Comparison of ENCODE assay signal across 11 cellular contexts in genomic region chr17:82858376-82859126, GRCh38. TPM values are rescaled to one million over a fixed set of nuclear protein-coding genes. Genes with fewer than 3 reads are reported as not detected.
A peak's percentile ranks its signal among the peaks of the same experiment; 100 is the strongest.
DNase-seq lines count a peak whose midpoint lies in the region; ATAC-seq, FAIRE-seq and TF ChIP-seq lines count a peak whose summit lies in the region.
"Had no signal": no experiment of that assay in that cellular context is flagged by ENCODE, and none has a peak within 500 bp of the region (broad histone marks: within the 10 kb centered on the region; RNA-seq: fewer than 3 reads in every experiment).

No MANE protein-coding gene starts in this region.

- H3K4me2 ChIP-seq in H1 (ENCODE audit: insufficient read depth in 1 of 2, low read depth in 2 of 2, low read length in 2 of 2), result no peak overlapping the region
- H3K4me2 ChIP-seq in skeletal muscle satellite cell (ENCODE audit: low read length), result no peak overlapping the region

- no peak overlapping the region for H3K27ac ChIP-seq in H1 (ENCODE audit: low read depth, low read length)

- POLR2A ChIA-PET in WTC11 (lab: Charles Lee), result no interaction called here
- POLR2A ChIA-PET in H1 (lab: Charles Lee; ENCODE audit: partially characterized antibody), result no interaction called here

- H3K27me3 ChIP-seq in H1 (replicated peaks in 1 of 4; ENCODE audit: control insufficient read depth in 3 of 4, extremely low read depth in 1 of 4, insufficient read depth in 3 of 4, low read length in 3 of 4) (no peaks in the 10 kb centered on the region), skeletal muscle satellite cell (ENCODE audit: control insufficient read depth, insufficient read depth, low read length) (no peaks in the 10 kb centered on the region)
- H3K27me3 ChIP-seq: heart right ventricle had no signal

- H3K79me1 ChIP-seq in H1 (ENCODE audit: low read depth, low read length), result peaks cover 10% of the 10 kb centered on the region

- H3K4me3 ChIP-seq in H1 (ENCODE audit: extremely low read depth in 1 of 4, insufficient read depth in 2 of 4, low read depth in 3 of 4, low read length in 4 of 4), result no peak overlapping the region
- H3K4me3 ChIP-seq in skeletal muscle satellite cell (ENCODE audit: low read length), result no peak overlapping the region
- H3K4me3 ChIP-seq: heart right ventricle had no signal

- no peak for TF ChIP-seq EP300 in H1 (IDR thresholded peaks at IDR 0.05; ENCODE audit: borderline replicate concordance in 1 of 2, low read depth in 2 of 2, low read length in 2 of 2)

- no peak overlapping the region for H4K5ac ChIP-seq in H1 (ENCODE audit: insufficient read length, low read depth, low read length)

- H3K79me2 ChIP-seq in H1 (ENCODE audit: control insufficient read depth in 1 of 2, insufficient read depth in 2 of 2, low read length in 2 of 2), result peaks cover 0 to 9% of the 10 kb centered on the region in 2 experiments; a peak in 1 of 4 replicates

- H2BK12ac ChIP-seq in H1 (ENCODE audit: low read depth, low read length), result no peak overlapping the region

- H3K9me3 ChIP-seq in H1 (ENCODE audit: insufficient read depth in 2 of 2, low read depth in 1 of 2, low read length in 1 of 2), result no peaks in the 10 kb centered on the region
- no peaks in the 10 kb centered on the region for H3K9me3 ChIP-seq in skeletal muscle satellite cell (replicated peaks; ENCODE audit: low read length)
- H3K9me3 ChIP-seq: heart right ventricle had no signal

- no peak overlapping the region for H3K4me3 Mint-ChIP-seq in WTC11

- TF ChIP-seq RAD21 in H1 (IDR thresholded peaks at IDR 0.05 in 1 of 2, conservative IDR thresholded peaks at IDR 0.05 in 1 of 2; ENCODE audit: low read depth in 2 of 2, low read length in 2 of 2), result no peak

- H3K36me3 Mint-ChIP-seq in WTC11, result peaks cover 17% of the 10 kb centered on the region

- no peak overlapping the region for H3K18ac ChIP-seq in H1 (ENCODE audit: extremely low read depth, low read length)

- H3K4ac ChIP-seq in H1 (replicated peaks; ENCODE audit: insufficient read length, low read depth, low read length), result no peak overlapping the region

- H3K4me1 Mint-ChIP-seq in WTC11, result peaks cover 21% of the 10 kb centered on the region

- no peak for TF ChIP-seq POLR2A in H1 (IDR thresholded peaks at IDR 0.05; ENCODE audit: control extremely low read depth in 1 of 2, low read depth in 2 of 2, low read length in 2 of 2)

- peak overlapping the region; percentile 83 for H3K27ac Mint-ChIP-seq in WTC11

- no peak overlapping the region for H3K14ac ChIP-seq in H1 (ENCODE audit: insufficient read length)

- H3K4me1 ChIP-seq in H1 (replicated peaks in 1 of 4; ENCODE audit: control insufficient read depth in 3 of 4, insufficient read depth in 4 of 4, low read length in 3 of 4) (peaks cover 0 to 6% (median 2%) of the 10 kb centered on the region in 4 experiments; a peak in 2 of 7 replicates), skeletal muscle satellite cell (ENCODE audit: control insufficient read depth, insufficient read depth, low read length) (peaks cover 30% of the 10 kb centered on the region)

- no peak for TF ChIP-seq CTCF in WTC11 (IDR thresholded peaks at IDR 0.05)
- TF ChIP-seq CTCF in H1 (IDR thresholded peaks at IDR 0.05; ENCODE audit: control extremely low read depth in 1 of 3, insufficient read depth in 1 of 3, low read depth in 1 of 3, low read length in 3 of 3), result no peak
- no peak for TF ChIP-seq CTCF in GM13976 (IDR thresholded peaks at IDR 0.05; ENCODE audit: borderline replicate concordance, control extremely low read depth, extremely low read depth, insufficient read depth, missing control alignments)

- no peak overlapping the region for H3K23ac ChIP-seq in H1 (ENCODE audit: insufficient read length)

- ATAC-seq in WTC11, result no peak
- ATAC-seq in HG03457 (IDR thresholded peaks at IDR 0.05; ENCODE audit: unreplicated experiment), result no peak

- CTCF ChIA-PET in WTC11 (lab: Charles Lee) (no interaction called here), H1 (lab: Charles Lee; ENCODE audit: partially characterized antibody) (interaction anchor here (0.6 to 1.2 kb wide), 2 partner anchors 13 to 142 kb away, joined by 3 read pairs; partner anchors contain the start of gene FN3KRP)

- no peak overlapping the region for H4K91ac ChIP-seq in H1 (replicated peaks; ENCODE audit: insufficient read length, low read length)

- H3K9ac ChIP-seq in H1 (replicated peaks in 1 of 4; ENCODE audit: extremely low read depth in 1 of 4, low read depth in 3 of 4, low read length in 3 of 4), result 0 out of 7 replicates have a peak overlapping the region, but pooled peaks of 1 of the 4 experiments have one; percentile 13
- peak overlapping the region; percentile 51 for H3K9ac ChIP-seq in skeletal muscle satellite cell (ENCODE audit: low read depth, low read length)

- WGBS in H1 (ENCODE audit: extremely low coverage in 1 of 2, insufficient coverage in 1 of 2, insufficient read length in 1 of 2, insufficient replicate concordance in 2 of 2, low coverage in 1 of 2, low lambda C conversion rate in 2 of 2, missing lambda C conversion rate in 1 of 2), 2 experiments, result 92% methylated on average over 27 of the region's 28 CpGs; no CpG with 5 or more reads in 1 of the 2 experiments

- no peak overlapping the region for H2AK5ac ChIP-seq in H1 (ENCODE audit: low read depth, low read length)

- H3K9me3 Mint-ChIP-seq in WTC11, result no peaks in the 10 kb centered on the region

- no peaks in the 10 kb centered on the region for H3K27me3 Mint-ChIP-seq in WTC11 (ENCODE audit: low read depth)

- no peak overlapping the region for H2BK15ac ChIP-seq in H1 (ENCODE audit: low read length)

- H3K23me2 ChIP-seq in H1 (ENCODE audit: low read depth, low read length), result no peaks in the 10 kb centered on the region

- in situ Hi-C loops in GM13976 (cut with MboI; ENCODE audit: low sequenced_read_pairs, unreplicated experiment), result no loop called here

- FAIRE-seq in GM19239 (lab: Jason Lieb, UNC), result peak; percentile 31
- FAIRE-seq in H1 (lab: Jason Lieb, UNC), result no peak

- H2AFZ ChIP-seq in H1 (ENCODE audit: low read length), result no peak overlapping the region

- H3K56ac ChIP-seq in H1 (replicated peaks; ENCODE audit: insufficient read length, low read depth, low read length), result no peak overlapping the region

- H4K20me1 ChIP-seq in H1 (replicated peaks in 1 of 2; ENCODE audit: control insufficient read depth in 1 of 2, insufficient read depth in 2 of 2, low read length in 2 of 2), result peaks cover 7 to 17% of the 10 kb centered on the region in 2 experiments

- H2BK20ac ChIP-seq in H1 (ENCODE audit: low read length), result no peak overlapping the region

- peak overlapping the region; percentile 21; the same call in 1 of the 2 replicates for H4K8ac ChIP-seq in H1 (ENCODE audit: extremely low read depth, insufficient read depth, low read length)

- H2BK5ac ChIP-seq in H1 (ENCODE audit: low read depth, low read length), result no peak overlapping the region

- DNase-seq in GM19239 (ENCODE audit: insufficient read length, low spot score), result no peak
- no peak for DNase-seq in WTC11 (ENCODE audit: low spot score)
- no peak for DNase-seq in H1 (ENCODE audit: low read depth in 1 of 2, low spot score in 2 of 2)
- no peak for DNase-seq in NOMO-1 treated with DMSO at 0.1 percent for 48 hours (lab: John Stamatoyannopoulos, UW; ENCODE audit: unreplicated experiment)
- DNase-seq in stimulated activated CD4-positive, alpha-beta T cell treated with anti-CD3 and anti-CD28 coated beads, Interleukin-12 subunit alpha, Interleukin-12 subunit beta, amount 100 ng/mL, for 4 hours, result no peak
- DNase-seq in GM13976 (ENCODE audit: low spot score), result no peak
- DNase-seq: heart right ventricle, NCI-H2227 treated with DMSO at 0.1 percent for 48 hours had no signal

- no peak overlapping the region for H2BK120ac ChIP-seq in H1 (replicated peaks; ENCODE audit: low read depth, low read length)

- H3K36me3 ChIP-seq in H1 (ENCODE audit: control insufficient read depth in 2 of 4, insufficient read depth in 4 of 4, low read length in 3 of 4), result peaks cover 0 to 10% (median 2%) of the 10 kb centered on the region in 4 experiments; a peak in 5 of 8 replicates
- H3K36me3 ChIP-seq in skeletal muscle satellite cell (ENCODE audit: insufficient read depth, low read length), result no peaks in the 10 kb centered on the region

TF ChIP-seq in WTC11, 78 proteins besides CTCF, POLR2A, EP300 and RAD21 (continues in another document):
- TF ChIP-seq, protein P1, sequence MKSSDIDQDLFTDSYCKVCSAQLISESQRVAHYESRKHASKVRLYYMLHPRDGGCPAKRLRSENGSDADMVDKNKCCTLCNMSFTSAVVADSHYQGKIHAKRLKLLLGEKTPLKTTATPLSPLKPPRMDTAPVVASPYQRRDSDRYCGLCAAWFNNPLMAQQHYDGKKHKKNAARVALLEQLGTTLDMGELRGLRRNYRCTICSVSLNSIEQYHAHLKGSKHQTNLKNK (CRISPR knock-in tag; IDR thresholded peaks at IDR 0.05), result no peak
- TF ChIP-seq ELF4 (CRISPR knock-in tag; IDR thresholded peaks at IDR 0.05; ENCODE audit: low read depth), result no peak
- TF ChIP-seq ZNF416 (CRISPR knock-in tag; IDR thresholded peaks at IDR 0.05), result no peak

TF ChIP-seq in H1, 55 proteins besides CTCF, POLR2A, EP300 and RAD21 (continues in another document):
- TF ChIP-seq YY1 (IDR thresholded peaks at IDR 0.05; ENCODE audit: low read depth, low read length) (no peak), SIX5 (IDR thresholded peaks at IDR 0.05; ENCODE audit: low read depth, low read length) (no peak), CTBP2 (IDR thresholded peaks at IDR 0.05; ENCODE audit: borderline replicate concordance, insufficient read depth, insufficient read length, low read length) (no peak), HDAC6 (IDR thresholded peaks at IDR 0.05; ENCODE audit: low read depth, low read length) (no peak), SRF (IDR thresholded peaks at IDR 0.05; ENCODE audit: low read depth, low read length) (no peak), POU5F1 (IDR thresholded peaks at IDR 0.05; ENCODE audit: low read depth, low read length) (no peak), EZH2 (IDR thresholded peaks at IDR 0.05; ENCODE audit: low read depth, low read length, severe bottlenecking) (no peak), PHF8 (conservative IDR thresholded peaks at IDR 0.05; ENCODE audit: low read depth, low read length) (no peak), SUZ12 (IDR thresholded peaks at IDR 0.05; ENCODE audit: low read length) (no peak), SP4 (IDR thresholded peaks at IDR 0.05; ENCODE audit: low read length) (no peak)

RNA-seq across cellular contexts. Expression of gene ZNF750, which starts 18.7 kb away (rescaled TPM):
- total RNA-seq in WTC11 (2021), result 0.04 to 0.07 TPM in 2 of 3 replicates, not detected in the other
- not detected in 2 replicates for total RNA-seq in H1 (2021; fragmentation: NEBNext Ultra II Directional; extraction: Animal tissue kit (Norgen Biotek cat#: 25700))
- polyA plus RNA-seq in H1 (2011; rRNA removed), result 0.02 TPM in 1 of 2 replicates, not detected in the other
- not detected for polyA plus RNA-seq in H1 (2011; cell fraction: cytosol; rRNA removed)
- not detected for polyA plus RNA-seq in H1 (2011; cell fraction: nucleus; rRNA removed)
- 0.12 to 0.14 TPM in 2 of 4 replicates, not detected in the others for polyA plus RNA-seq in H1 (2012, experiment 1 of 2)
- polyA plus RNA-seq in H1 (2012, experiment 2 of 2), result 0.04 TPM
- polyA plus RNA-seq in H1 (2013, experiment 1 of 2), result 0.02 TPM
- 0.02 TPM for polyA plus RNA-seq in H1 (2013, experiment 2 of 2)
- not detected in 2 replicates for polyA minus RNA-seq in H1 (2011; rRNA and poly(A)+ RNA removed)
- not detected for polyA minus RNA-seq in H1 (2011; cell fraction: cytosol; rRNA and poly(A)+ RNA removed)
- polyA minus RNA-seq in H1 (2011; cell fraction: nucleus; rRNA and poly(A)+ RNA removed), result not detected
- not detected in 2 replicates for total RNA-seq in skeletal muscle satellite cell (2012; rRNA removed)
- total RNA-seq: T-helper 1 cell treated with Interleukin-12 subunit alpha and Interleukin-12 subunit beta and Interleukin-4 antibody, amounts not matched to agents 30 ng/mL and 1 ng/mL, for 36 hours had no signal
